In the genomic region with DNA sequence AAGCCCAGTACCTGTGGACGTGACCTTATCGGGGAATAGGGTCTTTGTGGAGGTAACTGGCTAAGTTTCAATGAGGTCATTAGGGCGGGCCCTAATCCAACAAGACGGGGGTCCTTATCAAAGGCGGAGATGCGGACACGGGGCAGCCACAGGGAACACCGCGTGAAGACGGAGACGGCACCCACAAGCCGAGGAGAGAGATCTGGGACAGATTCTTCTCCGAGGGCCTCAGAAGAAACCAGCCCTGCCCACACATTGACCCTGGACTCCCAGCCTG, we compare ENCODE assay signal across 23 cellular contexts.
"Had no signal": no experiment of that assay in that cellular context is flagged by ENCODE, and none has a peak within 500 bp of the region (broad histone marks: within the 10 kb centered on the region; RNA-seq: fewer than 3 reads in every experiment).

No MANE protein-coding gene starts in this region.

- H3K4me3 ChIP-seq: colonic mucosa, esophagus squamous epithelium, left ventricle myocardium inferior, pancreas, prostate gland, sigmoid colon, suprapubic skin, tibial artery had no signal

- H3K27ac ChIP-seq: brain microvascular endothelial cell, colonic mucosa, prostate gland, suprapubic skin, tibial artery had no signal

- H3K9me3 ChIP-seq: colonic mucosa, esophagus squamous epithelium, left ventricle myocardium inferior, pancreas, prostate gland, sigmoid colon, suprapubic skin had no signal

- DNase-seq: activated CD4-positive, alpha-beta memory T cell treated with anti-CD3 and anti-CD28 coated beads for 36 hours; activated CD4-positive, alpha-beta T cell treated with anti-CD3 and anti-CD28 coated beads for 4 hours; activated CD8-positive, alpha-beta memory T cell treated with anti-CD3 and anti-CD28 coated beads, Interleukin-2, amount 50 U/mL, for 48 hours; activated gamma-delta T cell; activated naive CD4-positive, alpha-beta T cell treated with anti-CD3 and anti-CD28 coated beads, Interleukin-2, amount 10 ng/mL, durations not matched to agents 7 days and 5 days; activated naive CD8-positive, alpha-beta T cell treated with anti-CD3 and anti-CD28 coated beads, Interleukin-2, amount 10 ng/mL, durations not matched to agents 7 days and 5 days; activated T-cell treated with anti-CD3 and anti-CD28 coated beads, Interleukin-2, amount 50 U/mL, for 24 hours; amniotic stem cell; brain microvascular endothelial cell; esophagus squamous epithelium; foreskin melanocyte; naive B cell; nephron progenitor cell; retina; stimulated activated naive CD4-positive, alpha-beta T cell; T-helper 1 cell had no signal

- H3K4me1 ChIP-seq: colonic mucosa, pancreas, prostate gland, tibial artery had no signal

- H3K36me3 ChIP-seq: brain microvascular endothelial cell, colonic mucosa, esophagus squamous epithelium, left ventricle myocardium inferior, pancreas, prostate gland, sigmoid colon, suprapubic skin, tibial artery had no signal

- H3K27me3 ChIP-seq: brain microvascular endothelial cell, colonic mucosa, esophagus squamous epithelium, pancreas, suprapubic skin had no signal
